In genomic region chr6:31666337-31666960, GRCh38 we compare ENCODE assay signal across 8 cellular contexts. TPM values are rescaled to one million over a fixed set of nuclear protein-coding genes. Genes with fewer than 3 reads are reported as not detected.
DNase-seq lines count a peak whose midpoint lies in the region; ATAC-seq and TF ChIP-seq lines count a peak whose summit lies in the region.

No MANE protein-coding gene starts in this region.

- H4K91ac ChIP-seq in trophoblast cell (ENCODE audit: low read depth, low read length), result peak overlapping the region; percentile 72

- DNase-seq in DND-41 (no peak), PC-9 (no peak), epithelial cell of proximal tubule (ENCODE audit: low read depth) (no peak), trophoblast cell (no peak), NCI-H345 (lab: John Stamatoyannopoulos, UW) (no peak), cerebellar cortex (ENCODE audit: low spot score) (no peak)
- DNase-seq in central memory CD4-positive, alpha-beta T cell, result no peak

- no TSS peak for BruUV-seq in PC-9 (replicated peaks; lab: Mats Ljungman, UMichigan)

- H2BK120ac ChIP-seq in trophoblast cell (ENCODE audit: insufficient read depth, low read length, poor library complexity), result peak overlapping the region; percentile 62

- H3K23ac ChIP-seq in trophoblast cell (ENCODE audit: low read length), result no peak overlapping the region

- H3F3A ChIP-seq in PC-9 (ENCODE audit: insufficient read depth, low read depth), result peaks cover 16% of the 10 kb centered on the region

- ATAC-seq in DND-41 (ENCODE audit: insufficient read depth, low read depth) (no peak), GM19395 (IDR thresholded peaks at IDR 0.05; ENCODE audit: unreplicated experiment) (no peak)

- no peak for TF ChIP-seq CTCF in DND-41 (IDR thresholded peaks at IDR 0.05; ENCODE audit: borderline replicate concordance, extremely low read depth, low read length, poor library complexity, severe bottlenecking)
- no peak for TF ChIP-seq CTCF in PC-9 (conservative IDR thresholded peaks at IDR 0.05)
- TF ChIP-seq CTCF in epithelial cell of proximal tubule (conservative IDR thresholded peaks at IDR 0.05; ENCODE audit: low read depth, low read length), result no peak

- intact Hi-C loops in PC-9 (cut with micrococcal nuclease; ENCODE audit: unreplicated experiment), result loop anchor here (10.0 kb wide), 1 partner anchor 508 kb away; the partner anchor contains the start of genes AGPAT1 and RNF5

- peak overlapping the region; percentile 67 for H3K18ac ChIP-seq in trophoblast cell (ENCODE audit: low read length)

- H3K9me3 ChIP-seq in DND-41 (ENCODE audit: insufficient read depth, low read length, severe bottlenecking), result no peaks in the 10 kb centered on the region
- no peaks in the 10 kb centered on the region for H3K9me3 ChIP-seq in PC-9 (ENCODE audit: insufficient read depth, low read depth)
- H3K9me3 ChIP-seq in trophoblast cell (ENCODE audit: insufficient read depth, low read depth, low read length), result no peaks in the 10 kb centered on the region

- peak overlapping the region; percentile 91 for H3K27ac ChIP-seq in DND-41 (ENCODE audit: low read length)
- peak overlapping the region; percentile 21; the same call in 1 of the 2 replicates for H3K27ac ChIP-seq in PC-9
- H3K27ac ChIP-seq in trophoblast cell (ENCODE audit: low read depth, low read length), result no peak overlapping the region

- peak overlapping the region; percentile 63 for H2BK5ac ChIP-seq in trophoblast cell (ENCODE audit: low read depth, low read length, poor library complexity)

- H3K36me3 ChIP-seq in DND-41 (ENCODE audit: insufficient read depth, low read length) (peaks cover 78% of the 10 kb centered on the region), PC-9 (ENCODE audit: low read depth) (peaks cover 31% of the 10 kb centered on the region), trophoblast cell (ENCODE audit: control insufficient read depth in 1 of 2, insufficient read depth in 2 of 2, low read length in 2 of 2) (peaks cover 42 to 57% of the 10 kb centered on the region in 2 experiments)

- H2BK12ac ChIP-seq in trophoblast cell (ENCODE audit: low read length), result no peak overlapping the region

- H3K9ac ChIP-seq in DND-41 (ENCODE audit: low read depth, low read length) (peak overlapping the region; percentile 85), trophoblast cell (ENCODE audit: low read length) (peak overlapping the region; percentile 89)

- H4K12ac ChIP-seq in trophoblast cell (ENCODE audit: low read depth, low read length), result peak overlapping the region; percentile 22

- H3K27me3 ChIP-seq in DND-41 (ENCODE audit: insufficient read depth, low read length, poor library complexity), result no peaks in the 10 kb centered on the region
- H3K27me3 ChIP-seq in PC-9 (ENCODE audit: insufficient read depth, low read depth), result no peaks in the 10 kb centered on the region
- H3K27me3 ChIP-seq in trophoblast cell (ENCODE audit: insufficient read depth, low read length), result no peaks in the 10 kb centered on the region

- POLR2A ChIA-PET in PC-9 (lab: Charles Lee; ENCODE audit: unreplicated experiment), result no interaction called here

- peaks cover 58% of the 10 kb centered on the region for H3K4me1 ChIP-seq in DND-41 (ENCODE audit: insufficient read depth, low read length)
- H3K4me1 ChIP-seq in PC-9 (replicated peaks; ENCODE audit: insufficient read depth), result peaks cover 24% of the 10 kb centered on the region
- H3K4me1 ChIP-seq in trophoblast cell (ENCODE audit: control insufficient read depth in 1 of 2, insufficient read depth in 2 of 2, low read length in 2 of 2), result peaks cover 11 to 14% of the 10 kb centered on the region in 2 experiments

- CTCF ChIA-PET in PC-9 (lab: Charles Lee), result no interaction called here

- H3K4ac ChIP-seq in trophoblast cell (ENCODE audit: low read depth, low read length), result peak overlapping the region; percentile 83

- H4K20me1 ChIP-seq in DND-41 (ENCODE audit: insufficient read depth, low read length) (peaks cover 20% of the 10 kb centered on the region; the same call in 1 of the 2 replicates), PC-9 (ENCODE audit: insufficient read depth) (peaks cover 3% of the 10 kb centered on the region; the same call in 1 of the 2 replicates)

- H3K14ac ChIP-seq in trophoblast cell (ENCODE audit: low read length), result peak overlapping the region; percentile 82

- H2AK5ac ChIP-seq in trophoblast cell (ENCODE audit: low read length), result peak overlapping the region; percentile 51

- H3K4me2 ChIP-seq in DND-41 (ENCODE audit: insufficient read depth, low read length) (peak overlapping the region; percentile 85), PC-9 (peak overlapping the region; percentile 95), trophoblast cell (ENCODE audit: low read length) (peak overlapping the region; percentile 80)

- H3K4me3 ChIP-seq in DND-41 (ENCODE audit: low read depth in 1 of 2, low read length in 2 of 2), result peak overlapping the region; percentile 88 to 91
- H3K4me3 ChIP-seq in PC-9, result peak overlapping the region; percentile 90
- H3K4me3 ChIP-seq in epithelial cell of proximal tubule (ENCODE audit: low read depth, low read length), result peak overlapping the region; percentile 98
- peak overlapping the region; percentile 96 for H3K4me3 ChIP-seq in trophoblast cell (ENCODE audit: low read depth, low read length)

- H3K9me2 ChIP-seq in PC-9 (ENCODE audit: insufficient read depth), result no peaks in the 10 kb centered on the region

- WGBS in trophoblast cell (ENCODE audit: extremely low coverage, insufficient coverage, insufficient read length), result no CpG with 5 or more reads among the region's 15 CpGs

- H3K79me1 ChIP-seq in trophoblast cell (ENCODE audit: low read length), result peaks cover 16% of the 10 kb centered on the region

- peak overlapping the region; percentile 86 for H4K8ac ChIP-seq in trophoblast cell (ENCODE audit: low read depth, low read length)

- H2AFZ ChIP-seq in DND-41 (ENCODE audit: low read depth, low read length), result peak overlapping the region; percentile 79
- peak overlapping the region; percentile 79 for H2AFZ ChIP-seq in PC-9
- peak overlapping the region; percentile 54 for H2AFZ ChIP-seq in trophoblast cell (ENCODE audit: insufficient read depth, low read length, poor library complexity)

- peaks cover 79% of the 10 kb centered on the region for H3K79me2 ChIP-seq in DND-41 (ENCODE audit: insufficient read depth, low read length)
- H3K79me2 ChIP-seq in PC-9 (ENCODE audit: low read depth), result peaks cover 51% of the 10 kb centered on the region
- peaks cover 17% of the 10 kb centered on the region for H3K79me2 ChIP-seq in trophoblast cell (ENCODE audit: control insufficient read depth, insufficient read depth, low read length, poor library complexity)

RNA-seq across cellular contexts. Expression of gene CSNK2B, which starts 0.6 kb away (rescaled TPM):
- 152 and 173 TPM in 2 replicates for total RNA-seq in PC-9 (2021)
- total RNA-seq in epithelial cell of proximal tubule, result 313 and 435 TPM in 2 replicates
- polyA plus RNA-seq in trophoblast cell (2013), result 297 and 298 TPM in 2 replicates

RNA-seq across cellular contexts. Expression of gene GPANK1, which starts 1.7 kb away (rescaled TPM):
- total RNA-seq in PC-9 (2021) (11.5 and 13.0 TPM in 2 replicates), epithelial cell of proximal tubule (16.0 and 32.9 TPM in 2 replicates)
- 32.0 and 34.1 TPM in 2 replicates for polyA plus RNA-seq in trophoblast cell (2013)

RNA-seq across cellular contexts. Expression of gene LY6G5B, which starts 3.3 kb away (rescaled TPM):
- total RNA-seq in PC-9 (2021) (20.9 and 24.0 TPM in 2 replicates), epithelial cell of proximal tubule (1.1 and 4.0 TPM in 2 replicates)
- polyA plus RNA-seq in trophoblast cell (2013), result 6.7 and 7.3 TPM in 2 replicates

RNA-seq across cellular contexts. Expression of gene C6orf47, which starts 5.9 kb away (rescaled TPM):
- total RNA-seq in PC-9 (2021) (17.2 and 17.8 TPM in 2 replicates), epithelial cell of proximal tubule (17.2 and 19.3 TPM in 2 replicates)
- polyA plus RNA-seq in trophoblast cell (2013), result 11.8 and 12.0 TPM in 2 replicates

RNA-seq across cellular contexts. Expression of gene APOM, which starts 10.8 kb away (rescaled TPM):
- total RNA-seq in PC-9 (2021), result 2.7 and 2.9 TPM in 2 replicates
- 0.72 and 0.81 TPM in 2 replicates for total RNA-seq in epithelial cell of proximal tubule
- 1.6 and 1.7 TPM in 2 replicates for polyA plus RNA-seq in trophoblast cell (2013)
